Comparison of ENCODE assay signal across 15 cellular contexts in genomic region chr15:71471347-71471746, GRCh38.
DNase-seq lines count a peak whose midpoint lies in the region; ATAC-seq lines count a peak whose summit lies in the region.
"Had no signal": no experiment of that assay in that cellular context is flagged by ENCODE, and none has a peak within 500 bp of the region (broad histone marks: within the 10 kb centered on the region; RNA-seq: fewer than 3 reads in every experiment).

No MANE protein-coding gene starts in this region.

- POLR2A ChIA-PET in activated naive CD8-positive, alpha-beta T cell treated with anti-CD3 and anti-CD28 coated beads, Interleukin-2, amount 10 ng/mL, durations not matched to agents 7 days and 5 days (lab: Charles Lee) = no interaction called here

- H3K27ac Mint-ChIP-seq in activated naive CD8-positive, alpha-beta T cell treated with anti-CD3 and anti-CD28 coated beads, Interleukin-2, amount 10 ng/mL, durations not matched to agents 7 days and 5 days = peak overlapping the region; percentile 21
- no peak overlapping the region for H3K27ac Mint-ChIP-seq in activated naive CD8-positive, alpha-beta T cell treated with anti-CD3 and anti-CD28 coated beads for 36 hours

- peaks cover 2% of the 10 kb centered on the region for H3K4me1 Mint-ChIP-seq in activated naive CD8-positive, alpha-beta T cell treated with anti-CD3 and anti-CD28 coated beads, Interleukin-2, amount 10 ng/mL, durations not matched to agents 7 days and 5 days
- peaks cover 4% of the 10 kb centered on the region for H3K4me1 Mint-ChIP-seq in activated naive CD8-positive, alpha-beta T cell treated with anti-CD3 and anti-CD28 coated beads for 36 hours

- H3K27me3 Mint-ChIP-seq in activated naive CD8-positive, alpha-beta T cell treated with anti-CD3 and anti-CD28 coated beads, Interleukin-2, amount 10 ng/mL, durations not matched to agents 7 days and 5 days = peaks cover 4% of the 10 kb centered on the region
- H3K27me3 Mint-ChIP-seq in activated naive CD8-positive, alpha-beta T cell treated with anti-CD3 and anti-CD28 coated beads for 36 hours = peaks cover 7% of the 10 kb centered on the region

- no peaks in the 10 kb centered on the region for H3K36me3 Mint-ChIP-seq in activated naive CD8-positive, alpha-beta T cell treated with anti-CD3 and anti-CD28 coated beads, Interleukin-2, amount 10 ng/mL, durations not matched to agents 7 days and 5 days
- no peaks in the 10 kb centered on the region for H3K36me3 Mint-ChIP-seq in activated naive CD8-positive, alpha-beta T cell treated with anti-CD3 and anti-CD28 coated beads for 36 hours

- no peak for DNase-seq in activated naive CD8-positive, alpha-beta T cell treated with anti-CD3 and anti-CD28 coated beads, Interleukin-2, amount 10 ng/mL, durations not matched to agents 7 days and 5 days
- DNase-seq in activated naive CD8-positive, alpha-beta T cell treated with anti-CD3 and anti-CD28 coated beads for 36 hours = no peak
- DNase-seq in LoVo (ENCODE audit: low spot score) (peak; percentile 83), NCI-H82 (lab: John Stamatoyannopoulos, UW) (no peak), NCI-H1105 (lab: John Stamatoyannopoulos, UW) (no peak)
- DNase-seq in activated naive CD4-positive, alpha-beta T cell treated with anti-CD3 and anti-CD28 coated beads, Interleukin-2, amount 50 U/mL, for 16 hours = no peak
- DNase-seq: activated CD8-positive, alpha-beta memory T cell treated with anti-CD3 and anti-CD28 coated beads, Interleukin-2, amount 50 U/mL, for 48 hours; aorta; midbrain; NCI-H526 treated with DMSO at 0.1 percent for 48 hours; SJCRH30; transverse colon had no signal

- no peak overlapping the region for H3K4me3 Mint-ChIP-seq in activated naive CD8-positive, alpha-beta T cell treated with anti-CD3 and anti-CD28 coated beads, Interleukin-2, amount 10 ng/mL, durations not matched to agents 7 days and 5 days
- no peak overlapping the region for H3K4me3 Mint-ChIP-seq in activated naive CD8-positive, alpha-beta T cell treated with anti-CD3 and anti-CD28 coated beads for 36 hours

- ATAC-seq in activated naive CD8-positive, alpha-beta T cell treated with anti-CD3 and anti-CD28 coated beads, Interleukin-2, amount 10 ng/mL, durations not matched to agents 7 days and 5 days (ENCODE audit: low read depth) = no peak
- ATAC-seq in esophagus mucosa (peak; percentile 80), GM21360 (IDR thresholded peaks at IDR 0.05; ENCODE audit: unreplicated experiment) (no peak)
- ATAC-seq: K562 had no signal

- no peaks in the 10 kb centered on the region for H3K9me3 Mint-ChIP-seq in activated naive CD8-positive, alpha-beta T cell treated with anti-CD3 and anti-CD28 coated beads, Interleukin-2, amount 10 ng/mL, durations not matched to agents 7 days and 5 days
- H3K9me3 Mint-ChIP-seq in activated naive CD8-positive, alpha-beta T cell treated with anti-CD3 and anti-CD28 coated beads for 36 hours = no peaks in the 10 kb centered on the region
